In genomic region chr17:43239597-43239996, GRCh38 we compare ENCODE assay signal across 7 cellular contexts. TPM values are rescaled to one million over a fixed set of nuclear protein-coding genes. Genes with fewer than 3 reads are reported as not detected.
"Had no signal": no experiment of that assay in that cellular context is flagged by ENCODE, and none has a peak within 500 bp of the region (broad histone marks: within the 10 kb centered on the region; RNA-seq: fewer than 3 reads in every experiment).

No MANE protein-coding gene starts in this region.

RNA-seq across cellular contexts. Expression of gene RNU2-1, which starts 5.8 kb away (rescaled TPM):
- total RNA-seq: PC-3 had no signal
- polyA plus RNA-seq: adipose tissue, IgD-negative memory B cell had no signal

RNA-seq across cellular contexts. Expression of gene CCDC200, which starts 11.2 kb away (rescaled TPM):
- total RNA-seq: cardiac septum; MCF 10A; PC-3; T-cell; T-helper 2 cell treated with Interferon-gamma antibody and Interleukin-4, amounts not matched to agents 100 ng/mL and 5 ng/mL, for 36 hours had no signal

RNA-seq across cellular contexts. Expression of gene TMEM106A, which starts 27.9 kb away (rescaled TPM):
- total RNA-seq: PC-3 had no signal
